ENCODE assay signal across 1 cellular context in the genomic region with DNA sequence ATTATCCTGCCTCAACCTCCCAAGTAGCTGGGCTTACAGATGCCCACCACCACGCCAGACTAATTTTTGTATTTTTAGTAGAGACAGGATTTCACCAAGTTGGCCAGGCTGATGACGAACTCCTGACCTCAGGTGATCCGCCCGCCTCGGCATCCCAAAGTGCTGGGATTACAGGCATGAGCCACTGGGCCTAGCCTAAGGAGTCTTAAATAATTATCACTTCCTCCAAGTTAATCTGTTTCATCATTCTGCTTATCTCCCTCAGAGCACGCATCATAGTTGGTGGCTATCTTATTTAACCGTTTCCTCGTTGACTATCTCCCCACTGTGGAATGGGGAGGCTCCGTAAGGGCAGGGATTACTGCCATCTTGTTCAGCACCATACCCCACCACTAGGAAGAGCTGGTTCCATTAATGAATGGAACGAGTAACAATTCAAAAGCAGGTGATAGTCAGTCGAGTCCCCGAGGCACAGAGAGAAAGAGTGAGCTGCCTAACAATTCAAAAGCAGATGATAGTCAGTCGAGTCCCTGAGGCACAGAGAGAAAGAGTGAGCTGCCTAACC.
TF ChIP-seq lines count a peak whose summit lies in the region.

No MANE protein-coding gene starts in this region.

TF ChIP-seq in K562, 482 proteins besides CTCF, POLR2A, EP300 and RAD21 (continued from another document):
- TF ChIP-seq, protein P1, sequence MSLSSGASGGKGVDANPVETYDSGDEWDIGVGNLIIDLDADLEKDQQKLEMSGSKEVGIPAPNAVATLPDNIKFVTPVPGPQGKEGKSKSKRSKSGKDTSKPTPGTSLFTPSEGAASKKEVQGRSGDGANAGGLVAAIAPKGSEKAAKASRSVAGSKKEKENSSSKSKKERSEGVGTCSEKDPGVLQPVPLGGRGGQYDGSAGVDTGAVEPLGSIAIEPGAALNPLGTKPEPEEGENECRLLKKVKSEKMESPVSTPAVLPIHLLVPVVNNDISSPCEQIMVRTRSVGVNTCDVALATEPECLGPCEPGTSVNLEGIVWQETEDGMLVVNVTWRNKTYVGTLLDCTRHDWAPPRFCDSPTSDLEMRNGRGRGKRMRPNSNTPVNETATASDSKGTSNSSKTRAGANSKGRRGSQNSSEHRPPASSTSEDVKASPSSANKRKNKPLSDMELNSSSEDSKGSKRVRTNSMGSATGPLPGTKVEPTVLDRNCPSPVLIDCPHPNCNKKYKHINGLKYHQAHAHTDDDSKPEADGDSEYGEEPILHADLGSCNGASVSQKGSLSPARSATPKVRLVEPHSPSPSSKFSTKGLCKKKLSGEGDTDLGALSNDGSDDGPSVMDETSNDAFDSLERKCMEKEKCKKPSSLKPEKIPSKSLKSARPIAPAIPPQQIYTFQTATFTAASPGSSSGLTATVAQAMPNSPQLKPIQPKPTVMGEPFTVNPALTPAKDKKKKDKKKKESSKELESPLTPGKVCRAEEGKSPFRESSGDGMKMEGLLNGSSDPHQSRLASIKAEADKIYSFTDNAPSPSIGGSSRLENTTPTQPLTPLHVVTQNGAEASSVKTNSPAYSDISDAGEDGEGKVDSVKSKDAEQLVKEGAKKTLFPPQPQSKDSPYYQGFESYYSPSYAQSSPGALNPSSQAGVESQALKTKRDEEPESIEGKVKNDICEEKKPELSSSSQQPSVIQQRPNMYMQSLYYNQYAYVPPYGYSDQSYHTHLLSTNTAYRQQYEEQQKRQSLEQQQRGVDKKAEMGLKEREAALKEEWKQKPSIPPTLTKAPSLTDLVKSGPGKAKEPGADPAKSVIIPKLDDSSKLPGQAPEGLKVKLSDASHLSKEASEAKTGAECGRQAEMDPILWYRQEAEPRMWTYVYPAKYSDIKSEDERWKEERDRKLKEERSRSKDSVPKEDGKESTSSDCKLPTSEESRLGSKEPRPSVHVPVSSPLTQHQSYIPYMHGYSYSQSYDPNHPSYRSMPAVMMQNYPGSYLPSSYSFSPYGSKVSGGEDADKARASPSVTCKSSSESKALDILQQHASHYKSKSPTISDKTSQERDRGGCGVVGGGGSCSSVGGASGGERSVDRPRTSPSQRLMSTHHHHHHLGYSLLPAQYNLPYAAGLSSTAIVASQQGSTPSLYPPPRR (CRISPR knock-in tag; IDR thresholded peaks at IDR 0.05; ENCODE audit: borderline replicate concordance): no peak
- TF ChIP-seq ZNF239 (CRISPR knock-in tag; IDR thresholded peaks at IDR 0.05) (no peak; the same call in none of the 2 replicates), SREBF2 (CRISPR knock-in tag; IDR thresholded peaks at IDR 0.05) (no peak), SMAD2 (IDR thresholded peaks at IDR 0.05; ENCODE audit: low read depth, low read length) (no peak), MTA2 (IDR thresholded peaks at IDR 0.05; ENCODE audit: low read depth) (peak; percentile 85), PHF8 (IDR thresholded peaks at IDR 0.05; ENCODE audit: borderline replicate concordance, low read length) (no peak), CHD4 (IDR thresholded peaks at IDR 0.05; ENCODE audit: insufficient read depth, insufficient replicate concordance, low read depth, low read length, poor library complexity, severe bottlenecking) (no peak), ZNF12 (CRISPR knock-in tag; IDR thresholded peaks at IDR 0.05) (no peak), MCM3 (IDR thresholded peaks at IDR 0.05) (no peak), FUS (optimal IDR thresholded peaks at IDR 0.05; ENCODE audit: low read depth, low read length) (no peak), POLR2G (IDR thresholded peaks at IDR 0.05; ENCODE audit: low read depth, low read length) (no peak), TAF9B (IDR thresholded peaks at IDR 0.05; ENCODE audit: partially characterized antibody) (no peak), ERF (CRISPR knock-in tag; IDR thresholded peaks at IDR 0.05) (0 out of 2 replicates have a peak, but pooled peaks have one; percentile 75), ZNF408 (CRISPR knock-in tag; IDR thresholded peaks at IDR 0.05; ENCODE audit: low read depth) (no peak), MTF1 (CRISPR knock-in tag; IDR thresholded peaks at IDR 0.05; ENCODE audit: borderline replicate concordance) (no peak), L3MBTL2 (IDR thresholded peaks at IDR 0.05) (peak; percentile 73), FOSL1 (tag; conservative IDR thresholded peaks at IDR 0.05) (peak; percentile 55), KAT7 (CRISPR knock-in tag; IDR thresholded peaks at IDR 0.05; ENCODE audit: borderline replicate concordance) (no peak), BCOR (IDR thresholded peaks at IDR 0.05) (peak; percentile 47), BRF1 (IDR thresholded peaks at IDR 0.05; ENCODE audit: borderline replicate concordance, extremely low read depth, insufficient read length) (no peak), ZNF586 (CRISPR knock-in tag; conservative IDR thresholded peaks at IDR 0.05) (no peak), MTA3 (IDR thresholded peaks at IDR 0.05; ENCODE audit: borderline replicate concordance) (peak; percentile 68), ZNF165 (CRISPR knock-in tag; IDR thresholded peaks at IDR 0.05; ENCODE audit: borderline replicate concordance) (0 out of 2 replicates have a peak, but pooled peaks have one; percentile 40), NFE2 (IDR thresholded peaks at IDR 0.05; ENCODE audit: low read depth) (0 out of 2 replicates have a peak, but pooled peaks have one; percentile 16), ZC3H4 (CRISPR knock-in tag; IDR thresholded peaks at IDR 0.05; ENCODE audit: borderline replicate concordance) (no peak), RBM39 (optimal IDR thresholded peaks at IDR 0.05; ENCODE audit: low read depth, low read length) (no peak), PHF20 (IDR thresholded peaks at IDR 0.05; ENCODE audit: partially characterized antibody) (no peak), PPARD (CRISPR knock-in tag; IDR thresholded peaks at IDR 0.05) (no peak), HNRNPK (IDR thresholded peaks at IDR 0.05; ENCODE audit: low read depth, low read length, poor library complexity, severe bottlenecking) (no peak), STAT5A (IDR thresholded peaks at IDR 0.05; ENCODE audit: borderline replicate concordance, low read length) (peak; percentile 67; the same call in 1 of the 2 replicates), KHSRP (IDR thresholded peaks at IDR 0.05) (no peak), CBFB (CRISPR knock-in tag; IDR thresholded peaks at IDR 0.05) (no peak)
- TF ChIP-seq, protein P2, sequence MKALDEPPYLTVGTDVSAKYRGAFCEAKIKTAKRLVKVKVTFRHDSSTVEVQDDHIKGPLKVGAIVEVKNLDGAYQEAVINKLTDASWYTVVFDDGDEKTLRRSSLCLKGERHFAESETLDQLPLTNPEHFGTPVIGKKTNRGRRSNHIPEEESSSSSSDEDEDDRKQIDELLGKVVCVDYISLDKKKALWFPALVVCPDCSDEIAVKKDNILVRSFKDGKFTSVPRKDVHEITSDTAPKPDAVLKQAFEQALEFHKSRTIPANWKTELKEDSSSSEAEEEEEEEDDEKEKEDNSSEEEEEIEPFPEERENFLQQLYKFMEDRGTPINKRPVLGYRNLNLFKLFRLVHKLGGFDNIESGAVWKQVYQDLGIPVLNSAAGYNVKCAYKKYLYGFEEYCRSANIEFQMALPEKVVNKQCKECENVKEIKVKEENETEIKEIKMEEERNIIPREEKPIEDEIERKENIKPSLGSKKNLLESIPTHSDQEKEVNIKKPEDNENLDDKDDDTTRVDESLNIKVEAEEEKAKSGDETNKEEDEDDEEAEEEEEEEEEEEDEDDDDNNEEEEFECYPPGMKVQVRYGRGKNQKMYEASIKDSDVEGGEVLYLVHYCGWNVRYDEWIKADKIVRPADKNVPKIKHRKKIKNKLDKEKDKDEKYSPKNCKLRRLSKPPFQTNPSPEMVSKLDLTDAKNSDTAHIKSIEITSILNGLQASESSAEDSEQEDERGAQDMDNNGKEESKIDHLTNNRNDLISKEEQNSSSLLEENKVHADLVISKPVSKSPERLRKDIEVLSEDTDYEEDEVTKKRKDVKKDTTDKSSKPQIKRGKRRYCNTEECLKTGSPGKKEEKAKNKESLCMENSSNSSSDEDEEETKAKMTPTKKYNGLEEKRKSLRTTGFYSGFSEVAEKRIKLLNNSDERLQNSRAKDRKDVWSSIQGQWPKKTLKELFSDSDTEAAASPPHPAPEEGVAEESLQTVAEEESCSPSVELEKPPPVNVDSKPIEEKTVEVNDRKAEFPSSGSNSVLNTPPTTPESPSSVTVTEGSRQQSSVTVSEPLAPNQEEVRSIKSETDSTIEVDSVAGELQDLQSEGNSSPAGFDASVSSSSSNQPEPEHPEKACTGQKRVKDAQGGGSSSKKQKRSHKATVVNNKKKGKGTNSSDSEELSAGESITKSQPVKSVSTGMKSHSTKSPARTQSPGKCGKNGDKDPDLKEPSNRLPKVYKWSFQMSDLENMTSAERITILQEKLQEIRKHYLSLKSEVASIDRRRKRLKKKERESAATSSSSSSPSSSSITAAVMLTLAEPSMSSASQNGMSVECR (CRISPR knock-in tag; IDR thresholded peaks at IDR 0.05): no peak
- TF ChIP-seq, protein P3, sequence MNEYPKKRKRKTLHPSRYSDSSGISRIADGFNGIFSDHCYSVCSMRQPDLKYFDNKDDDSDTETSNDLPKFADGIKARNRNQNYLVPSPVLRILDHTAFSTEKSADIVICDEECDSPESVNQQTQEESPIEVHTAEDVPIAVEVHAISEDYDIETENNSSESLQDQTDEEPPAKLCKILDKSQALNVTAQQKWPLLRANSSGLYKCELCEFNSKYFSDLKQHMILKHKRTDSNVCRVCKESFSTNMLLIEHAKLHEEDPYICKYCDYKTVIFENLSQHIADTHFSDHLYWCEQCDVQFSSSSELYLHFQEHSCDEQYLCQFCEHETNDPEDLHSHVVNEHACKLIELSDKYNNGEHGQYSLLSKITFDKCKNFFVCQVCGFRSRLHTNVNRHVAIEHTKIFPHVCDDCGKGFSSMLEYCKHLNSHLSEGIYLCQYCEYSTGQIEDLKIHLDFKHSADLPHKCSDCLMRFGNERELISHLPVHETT (CRISPR knock-in tag; conservative IDR thresholded peaks at IDR 0.05 in 1 of 2, IDR thresholded peaks at IDR 0.05 in 1 of 2): no peak
- TF ChIP-seq, protein P4, sequence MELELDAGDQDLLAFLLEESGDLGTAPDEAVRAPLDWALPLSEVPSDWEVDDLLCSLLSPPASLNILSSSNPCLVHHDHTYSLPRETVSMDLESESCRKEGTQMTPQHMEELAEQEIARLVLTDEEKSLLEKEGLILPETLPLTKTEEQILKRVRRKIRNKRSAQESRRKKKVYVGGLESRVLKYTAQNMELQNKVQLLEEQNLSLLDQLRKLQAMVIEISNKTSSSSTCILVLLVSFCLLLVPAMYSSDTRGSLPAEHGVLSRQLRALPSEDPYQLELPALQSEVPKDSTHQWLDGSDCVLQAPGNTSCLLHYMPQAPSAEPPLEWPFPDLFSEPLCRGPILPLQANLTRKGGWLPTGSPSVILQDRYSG (tag; conservative IDR thresholded peaks at IDR 0.05; ENCODE audit: low read depth): peak; percentile 77; the same call in 1 of the 2 replicates
- TF ChIP-seq, protein P5, sequence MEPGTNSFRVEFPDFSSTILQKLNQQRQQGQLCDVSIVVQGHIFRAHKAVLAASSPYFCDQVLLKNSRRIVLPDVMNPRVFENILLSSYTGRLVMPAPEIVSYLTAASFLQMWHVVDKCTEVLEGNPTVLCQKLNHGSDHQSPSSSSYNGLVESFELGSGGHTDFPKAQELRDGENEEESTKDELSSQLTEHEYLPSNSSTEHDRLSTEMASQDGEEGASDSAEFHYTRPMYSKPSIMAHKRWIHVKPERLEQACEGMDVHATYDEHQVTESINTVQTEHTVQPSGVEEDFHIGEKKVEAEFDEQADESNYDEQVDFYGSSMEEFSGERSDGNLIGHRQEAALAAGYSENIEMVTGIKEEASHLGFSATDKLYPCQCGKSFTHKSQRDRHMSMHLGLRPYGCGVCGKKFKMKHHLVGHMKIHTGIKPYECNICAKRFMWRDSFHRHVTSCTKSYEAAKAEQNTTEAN (CRISPR knock-in tag; IDR thresholded peaks at IDR 0.05): no peak
- TF ChIP-seq, protein P6, sequence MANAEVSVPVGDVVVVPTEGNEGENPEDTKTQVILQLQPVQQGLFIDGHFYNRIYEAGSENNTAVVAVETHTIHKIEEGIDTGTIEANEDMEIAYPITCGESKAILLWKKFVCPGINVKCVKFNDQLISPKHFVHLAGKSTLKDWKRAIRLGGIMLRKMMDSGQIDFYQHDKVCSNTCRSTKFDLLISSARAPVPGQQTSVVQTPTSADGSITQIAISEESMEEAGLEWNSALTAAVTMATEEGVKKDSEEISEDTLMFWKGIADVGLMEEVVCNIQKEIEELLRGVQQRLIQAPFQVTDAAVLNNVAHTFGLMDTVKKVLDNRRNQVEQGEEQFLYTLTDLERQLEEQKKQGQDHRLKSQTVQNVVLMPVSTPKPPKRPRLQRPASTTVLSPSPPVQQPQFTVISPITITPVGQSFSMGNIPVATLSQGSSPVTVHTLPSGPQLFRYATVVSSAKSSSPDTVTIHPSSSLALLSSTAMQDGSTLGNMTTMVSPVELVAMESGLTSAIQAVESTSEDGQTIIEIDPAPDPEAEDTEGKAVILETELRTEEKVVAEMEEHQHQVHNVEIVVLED (CRISPR knock-in tag; IDR thresholded peaks at IDR 0.05): 0 out of 2 replicates have a peak, but pooled peaks have one; percentile 46
- TF ChIP-seq, protein P7, sequence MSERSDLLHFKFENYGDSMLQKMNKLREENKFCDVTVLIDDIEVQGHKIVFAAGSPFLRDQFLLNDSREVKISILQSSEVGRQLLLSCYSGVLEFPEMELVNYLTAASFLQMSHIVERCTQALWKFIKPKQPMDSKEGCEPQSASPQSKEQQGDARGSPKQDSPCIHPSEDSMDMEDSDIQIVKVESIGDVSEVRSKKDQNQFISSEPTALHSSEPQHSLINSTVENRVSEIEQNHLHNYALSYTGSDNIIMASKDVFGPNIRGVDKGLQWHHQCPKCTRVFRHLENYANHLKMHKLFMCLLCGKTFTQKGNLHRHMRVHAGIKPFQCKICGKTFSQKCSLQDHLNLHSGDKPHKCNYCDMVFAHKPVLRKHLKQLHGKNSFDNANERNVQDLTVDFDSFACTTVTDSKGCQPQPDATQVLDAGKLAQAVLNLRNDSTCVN (CRISPR knock-in tag; IDR thresholded peaks at IDR 0.05): peak; percentile 64; the same call in 1 of the 2 replicates
- TF ChIP-seq, protein P8, sequence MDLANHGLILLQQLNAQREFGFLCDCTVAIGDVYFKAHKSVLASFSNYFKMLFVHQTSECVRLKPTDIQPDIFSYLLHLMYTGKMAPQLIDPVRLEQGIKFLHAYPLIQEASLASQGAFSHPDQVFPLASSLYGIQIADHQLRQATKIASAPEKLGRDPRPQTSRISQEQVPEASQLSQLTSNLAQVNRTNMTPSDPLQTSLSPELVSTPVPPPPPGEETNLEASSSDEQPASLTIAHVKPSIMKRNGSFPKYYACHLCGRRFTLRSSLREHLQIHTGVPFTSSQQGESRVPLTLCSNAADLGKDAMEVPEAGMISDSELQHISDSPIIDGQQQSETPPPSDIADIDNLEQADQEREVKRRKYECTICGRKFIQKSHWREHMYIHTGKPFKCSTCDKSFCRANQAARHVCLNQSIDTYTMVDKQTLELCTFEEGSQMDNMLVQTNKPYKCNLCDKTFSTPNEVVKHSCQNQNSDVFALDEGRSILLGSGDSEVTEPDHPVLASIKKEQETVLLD (IDR thresholded peaks at IDR 0.05): peak; percentile 65; the same call in 1 of the 2 replicates
- TF ChIP-seq, protein P9, sequence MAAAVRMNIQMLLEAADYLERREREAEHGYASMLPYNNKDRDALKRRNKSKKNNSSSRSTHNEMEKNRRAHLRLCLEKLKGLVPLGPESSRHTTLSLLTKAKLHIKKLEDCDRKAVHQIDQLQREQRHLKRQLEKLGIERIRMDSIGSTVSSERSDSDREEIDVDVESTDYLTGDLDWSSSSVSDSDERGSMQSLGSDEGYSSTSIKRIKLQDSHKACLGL (CRISPR knock-in tag; IDR thresholded peaks at IDR 0.05; ENCODE audit: borderline replicate concordance, poor library complexity, severe bottlenecking): no peak
- TF ChIP-seq, protein P10, sequence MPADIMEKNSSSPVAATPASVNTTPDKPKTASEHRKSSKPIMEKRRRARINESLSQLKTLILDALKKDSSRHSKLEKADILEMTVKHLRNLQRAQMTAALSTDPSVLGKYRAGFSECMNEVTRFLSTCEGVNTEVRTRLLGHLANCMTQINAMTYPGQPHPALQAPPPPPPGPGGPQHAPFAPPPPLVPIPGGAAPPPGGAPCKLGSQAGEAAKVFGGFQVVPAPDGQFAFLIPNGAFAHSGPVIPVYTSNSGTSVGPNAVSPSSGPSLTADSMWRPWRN (IDR thresholded peaks at IDR 0.05; ENCODE audit: low read depth): peak; percentile 80
